8 cellular contexts compared by ENCODE assay signal in genomic region chr19:18894254-18895037, GRCh38. TPM values are rescaled to one million over a fixed set of nuclear protein-coding genes. Genes with fewer than 3 reads are reported as not detected.
DNase-seq lines count a peak whose midpoint lies in the region; ATAC-seq, FAIRE-seq and TF ChIP-seq lines count a peak whose summit lies in the region.

No MANE protein-coding gene starts in this region.

- H3K27me3 ChIP-seq in Panc1 (ENCODE audit: control insufficient read depth, insufficient read depth, low read length) (no peaks in the 10 kb centered on the region), skeletal muscle satellite cell (ENCODE audit: control insufficient read depth, insufficient read depth, low read length) (peaks cover 18% of the 10 kb centered on the region)

- ATAC-seq in Panc1 (no peak), left cardiac atrium (peak; percentile 37 to 40), GM19328 (IDR thresholded peaks at IDR 0.05; ENCODE audit: unreplicated experiment) (no peak), GM18520 (IDR thresholded peaks at IDR 0.05; ENCODE audit: unreplicated experiment) (no peak)

- POLR2A ChIA-PET in Panc1 (lab: Charles Lee): no interaction called here

- H3K4me1 ChIP-seq in Panc1 (ENCODE audit: control insufficient read depth, insufficient read depth, low read length) (no peaks in the 10 kb centered on the region; the same call in 1 of the 2 replicates), skeletal muscle satellite cell (ENCODE audit: control insufficient read depth, insufficient read depth, low read length) (peaks cover 14% of the 10 kb centered on the region)

- FAIRE-seq in H54 (lab: Jason Lieb, UNC): no peak

- in situ Hi-C loops in Panc1 (cut with HindIII; ENCODE audit: low pct_unique_long_range_greater_than_20kb, low sequenced_read_pairs): no loop called here

- BruUV-seq in Panc1 (replicated peaks; lab: Mats Ljungman, UMichigan): no TSS peak

- TF ChIP-seq POLR2A in H54 (IDR thresholded peaks at IDR 0.05; ENCODE audit: low read depth, low read length): no peak

- peak overlapping the region; percentile 98 for H3K4me2 ChIP-seq in skeletal muscle satellite cell (ENCODE audit: low read length)

- no peak overlapping the region for H3K27ac ChIP-seq in Panc1 (ENCODE audit: low read length)

- H3K4me3 ChIP-seq in Panc1 (ENCODE audit: low read depth in 2 of 2, low read length in 2 of 2): peak overlapping the region; percentile 49 to 53
- peak overlapping the region; percentile 72 for H3K4me3 ChIP-seq in skeletal muscle satellite cell (ENCODE audit: low read length)

- no peaks in the 10 kb centered on the region for H3K9me3 ChIP-seq in Panc1 (ENCODE audit: control insufficient read depth, insufficient read depth, low read depth, low read length)
- no peaks in the 10 kb centered on the region for H3K9me3 ChIP-seq in skeletal muscle satellite cell (replicated peaks; ENCODE audit: low read length)

- intact Hi-C loops in Panc1 (cut with micrococcal nuclease; ENCODE audit: unreplicated experiment) (no loop called here), left cardiac atrium (cut with DNase I) (no loop called here)

- CTCF ChIA-PET in Panc1 (lab: Charles Lee): interaction anchor here (0.7 to 1.6 kb wide), 2 partner anchors 21 to 411 kb away, joined by 3 to 4 read pairs; no protein-coding TSS in a partner anchor

- H3K36me3 ChIP-seq in Panc1 (ENCODE audit: control insufficient read depth, insufficient read depth, low read length) (no peaks in the 10 kb centered on the region), skeletal muscle satellite cell (ENCODE audit: insufficient read depth, low read length) (peaks cover 6% of the 10 kb centered on the region)

- H3K9ac ChIP-seq in skeletal muscle satellite cell (ENCODE audit: low read depth, low read length): no peak overlapping the region

- no peak for TF ChIP-seq CTCF in Panc1 (IDR thresholded peaks at IDR 0.05)

- DNase-seq in H54 (ENCODE audit: insufficient read length, low spot score): peak; percentile 75
- DNase-seq in Panc1 (ENCODE audit: low read depth, low spot score): no peak
- DNase-seq in left cardiac atrium: no peak
- DNase-seq in SIG-M5 (lab: John Stamatoyannopoulos, UW): no peak
- no peak for DNase-seq in HK-2 (ENCODE audit: unreplicated experiment)

RNA-seq across cellular contexts. Expression of gene CERS1, which starts 1.5 kb away (rescaled TPM):
- total RNA-seq in Panc1 (2021; ENCODE audit: unreplicated experiment) (4.5 TPM), left cardiac atrium (1 to 10 TPM in 1 of 2 donors, under 1 TPM in 1; 0.80 to 2.1 TPM)
- polyA plus RNA-seq in Panc1 (2012; ENCODE audit: insufficient read length): 8.8 TPM
- 1.3 and 3.5 TPM in 2 replicates for total RNA-seq in skeletal muscle satellite cell (2012; rRNA removed)

RNA-seq across cellular contexts. Expression of gene COPE, which starts 24.7 kb away (rescaled TPM):
- total RNA-seq in Panc1 (2021; ENCODE audit: unreplicated experiment) (177 TPM), left cardiac atrium (100 to 1,000 TPM; 136 to 149 TPM)
- polyA plus RNA-seq in Panc1 (2012; ENCODE audit: insufficient read length): 210 TPM
- 280 and 312 TPM in 2 replicates for total RNA-seq in skeletal muscle satellite cell (2012; rRNA removed)

RNA-seq across cellular contexts. Expression of gene DDX49, which starts 25.1 kb away (rescaled TPM):
- total RNA-seq in Panc1 (2021; ENCODE audit: unreplicated experiment): 41.5 TPM
- 52.2 TPM for polyA plus RNA-seq in Panc1 (2012; ENCODE audit: insufficient read length)
- 10 to 100 TPM; 23.6 to 24.2 TPM for total RNA-seq in left cardiac atrium
- total RNA-seq in skeletal muscle satellite cell (2012; rRNA removed): 70.2 and 74.5 TPM in 2 replicates

RNA-seq across cellular contexts. Expression of gene HOMER3, which starts 46.6 kb away (rescaled TPM):
- total RNA-seq in Panc1 (2021; ENCODE audit: unreplicated experiment) (58.9 TPM), left cardiac atrium (10 to 100 TPM; 15.2 to 18.9 TPM)
- 61.8 TPM for polyA plus RNA-seq in Panc1 (2012; ENCODE audit: insufficient read length)
- total RNA-seq in skeletal muscle satellite cell (2012; rRNA removed): 57.2 and 66.4 TPM in 2 replicates

Comparison
In these comparisons a context has a peak if more than half of its experiments do, and no peak if none do; other contexts are left out.
1. ATAC-seq: peak in left cardiac atrium (2 of 2); none in Panc1 (single experiment), GM19328 (single experiment) and GM18520 (single experiment).